ENCODE assay signal across 8 cellular contexts in the genomic region with DNA sequence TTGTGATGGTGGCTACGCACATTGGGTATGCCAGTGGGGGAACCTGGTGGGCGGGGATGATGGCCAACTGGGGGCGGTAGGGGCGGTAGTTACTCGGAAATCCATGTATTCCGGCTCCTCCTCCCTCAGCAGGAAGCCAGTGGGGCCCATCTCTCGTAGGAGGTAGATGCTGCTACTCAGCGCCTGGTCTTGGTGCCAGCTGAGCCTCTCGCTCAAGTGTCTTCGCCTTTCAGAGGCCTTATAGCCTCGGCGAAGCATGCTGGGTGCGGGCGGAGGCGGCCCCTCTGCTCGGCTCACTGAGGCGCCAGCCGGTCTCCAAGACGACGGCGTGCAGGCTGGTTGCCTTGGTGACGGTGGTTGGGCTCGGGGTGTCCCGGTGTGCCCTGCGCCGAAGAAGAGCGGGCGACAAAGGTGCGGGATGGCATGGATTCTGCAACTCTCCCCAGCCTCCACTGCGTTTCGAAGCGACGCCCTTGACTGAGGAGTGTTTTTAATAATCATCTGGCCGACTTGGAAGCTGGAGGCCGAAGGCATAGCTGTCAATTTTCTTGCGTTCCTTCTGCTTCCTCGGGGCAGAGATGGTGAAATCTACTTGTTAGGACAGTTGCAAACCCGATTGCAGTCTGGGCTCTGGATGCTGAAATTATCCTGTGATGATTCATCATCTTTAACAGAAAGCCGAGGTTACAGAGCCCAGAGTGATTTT. TPM values are rescaled to one million over a fixed set of nuclear protein-coding genes. Genes with fewer than 3 reads are reported as not detected.
A peak's percentile ranks its signal among the peaks of the same experiment; 100 is the strongest.
DNase-seq lines count a peak whose midpoint lies in the region; ATAC-seq, FAIRE-seq and TF ChIP-seq lines count a peak whose summit lies in the region.

A gene with protein sequence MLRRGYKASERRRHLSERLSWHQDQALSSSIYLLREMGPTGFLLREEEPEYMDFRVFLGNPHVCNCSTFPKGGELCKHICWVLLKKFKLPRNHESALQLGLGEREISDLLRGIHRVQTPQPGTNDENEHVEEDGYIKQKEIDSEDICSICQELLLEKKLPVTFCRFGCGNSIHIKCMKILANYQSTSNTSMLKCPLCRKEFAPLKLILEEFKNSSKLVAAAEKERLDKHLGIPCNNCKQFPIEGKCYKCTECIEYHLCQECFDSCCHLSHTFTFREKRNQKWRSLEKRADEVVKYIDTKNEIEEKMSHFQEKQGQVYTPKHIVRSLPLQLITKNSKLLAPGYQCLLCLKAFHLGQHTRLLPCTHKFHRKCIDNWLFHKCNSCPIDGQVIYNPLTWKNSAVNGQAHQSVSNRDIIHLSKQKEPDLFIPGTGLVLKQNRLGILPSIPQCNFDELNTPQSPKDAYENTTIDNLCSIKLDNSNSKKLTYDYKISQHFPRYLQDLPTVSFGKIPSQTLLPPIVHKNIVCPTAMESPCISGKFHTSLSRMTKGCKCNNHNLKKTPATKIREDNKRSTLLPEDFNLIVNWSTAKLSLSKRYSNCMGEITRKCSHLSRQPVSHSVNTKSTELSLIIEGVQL (minus strand): TSS at position 298 of the 706 bp plus-strand sequence. CDS start 40 bp downstream, at position 258.

- intact Hi-C loops in activated T-helper 1 cell treated with anti-CD3 and anti-CD28 coated beads, Interleukin-12 subunit alpha, Interleukin-12 subunit beta, Interleukin-2, Interleukin-4 antibody, amounts not matched to agents 30 ng/mL and 10 ng/mL and 1 ng/mL, durations not matched to agents 14 hours and 24 hours and 36 hours (cut with micrococcal nuclease) = no loop called here

- H3K27ac Mint-ChIP-seq in activated T-helper 1 cell treated with anti-CD3 and anti-CD28 coated beads, Interleukin-12 subunit alpha, Interleukin-12 subunit beta, Interleukin-2, Interleukin-4 antibody, amounts not matched to agents 30 ng/mL and 10 ng/mL and 1 ng/mL, durations not matched to agents 14 hours and 24 hours and 36 hours = no peak within 1 kb of the TSS
- H3K27ac Mint-ChIP-seq in naive thymus-derived CD8-positive, alpha-beta T cell = peak within 1 kb of the TSS in 2 of 10 donors; percentile 15 to 69
- H3K27ac Mint-ChIP-seq in type B pancreatic cell = peak within 1 kb of the TSS; percentile 51

- no peak for TF ChIP-seq CTCF in foreskin fibroblast (IDR thresholded peaks at IDR 0.05; ENCODE audit: low read depth, low read length)
- TF ChIP-seq CTCF in type B pancreatic cell (conservative IDR thresholded peaks at IDR 0.05) = no peak

- POLR2A ChIA-PET in naive thymus-derived CD8-positive, alpha-beta T cell (lab: Charles Lee) = no interaction called here

- H3K4me3 ChIP-seq in foreskin fibroblast (ENCODE audit: low read depth in 1 of 2, low read length in 2 of 2) = peak within 1 kb of the TSS; percentile 64

- no peaks in the 10 kb centered on the region for H3K36me3 Mint-ChIP-seq in activated T-helper 1 cell treated with anti-CD3 and anti-CD28 coated beads, Interleukin-12 subunit alpha, Interleukin-12 subunit beta, Interleukin-2, Interleukin-4 antibody, amounts not matched to agents 30 ng/mL and 10 ng/mL and 1 ng/mL, durations not matched to agents 14 hours and 24 hours and 36 hours (ENCODE audit: low read depth)
- H3K36me3 Mint-ChIP-seq in naive thymus-derived CD8-positive, alpha-beta T cell = no peaks in the 10 kb centered on the region
- no peaks in the 10 kb centered on the region for H3K36me3 Mint-ChIP-seq in type B pancreatic cell

- peak within 1 kb of the TSS; percentile 48 for H3K4me3 Mint-ChIP-seq in activated T-helper 1 cell treated with anti-CD3 and anti-CD28 coated beads, Interleukin-12 subunit alpha, Interleukin-12 subunit beta, Interleukin-2, Interleukin-4 antibody, amounts not matched to agents 30 ng/mL and 10 ng/mL and 1 ng/mL, durations not matched to agents 14 hours and 24 hours and 36 hours
- H3K4me3 Mint-ChIP-seq in naive thymus-derived CD8-positive, alpha-beta T cell = peak within 1 kb of the TSS; percentile 41 to 77 (median 62)
- H3K4me3 Mint-ChIP-seq in type B pancreatic cell = peak within 1 kb of the TSS; percentile 88

- H3K9me3 Mint-ChIP-seq in activated T-helper 1 cell treated with anti-CD3 and anti-CD28 coated beads, Interleukin-12 subunit alpha, Interleukin-12 subunit beta, Interleukin-2, Interleukin-4 antibody, amounts not matched to agents 30 ng/mL and 10 ng/mL and 1 ng/mL, durations not matched to agents 14 hours and 24 hours and 36 hours = no peaks in the 10 kb centered on the region
- peaks cover 0 to 24% (median 6%) of the 10 kb centered on the region in 9 donors for H3K9me3 Mint-ChIP-seq in naive thymus-derived CD8-positive, alpha-beta T cell
- no peaks in the 10 kb centered on the region for H3K9me3 Mint-ChIP-seq in type B pancreatic cell

- DNase-seq in GM12892 (ENCODE audit: insufficient read length) (no peak), NCI-H2107 treated with DMSO at 0.1 percent for 48 hours (lab: John Stamatoyannopoulos, UW; ENCODE audit: unreplicated experiment) (peak; percentile 44), foreskin fibroblast (peak; percentile 89 to 94), type B pancreatic cell (ENCODE audit: extremely low spot score, unreplicated experiment) (peak; percentile 77), NCI-H446 (lab: John Stamatoyannopoulos, UW) (no peak)
- no peak for DNase-seq in activated T-helper 1 cell treated with anti-CD3 and anti-CD28 coated beads, Interleukin-12 subunit alpha, Interleukin-12 subunit beta, Interleukin-2, Interleukin-4 antibody, amounts not matched to agents 30 ng/mL and 10 ng/mL and 1 ng/mL, durations not matched to agents 14 hours and 24 hours and 36 hours (ENCODE audit: low spot score)
- peak in 4 of 10 donors; percentile 1 to 16 (median 7) for DNase-seq in naive thymus-derived CD8-positive, alpha-beta T cell

- peaks cover 16% of the 10 kb centered on the region for H3K4me1 Mint-ChIP-seq in activated T-helper 1 cell treated with anti-CD3 and anti-CD28 coated beads, Interleukin-12 subunit alpha, Interleukin-12 subunit beta, Interleukin-2, Interleukin-4 antibody, amounts not matched to agents 30 ng/mL and 10 ng/mL and 1 ng/mL, durations not matched to agents 14 hours and 24 hours and 36 hours (ENCODE audit: low read depth)
- H3K4me1 Mint-ChIP-seq in naive thymus-derived CD8-positive, alpha-beta T cell = peaks cover 0 to 17% (median 12%) of the 10 kb centered on the region in 4 donors
- peaks cover 13% of the 10 kb centered on the region for H3K4me1 Mint-ChIP-seq in type B pancreatic cell (ENCODE audit: unreplicated experiment)

- peak; percentile 82 for ATAC-seq in HG02852 (IDR thresholded peaks at IDR 0.05; ENCODE audit: unreplicated experiment)
- peak; percentile 49 to 58 for ATAC-seq in naive thymus-derived CD8-positive, alpha-beta T cell

- H3K27me3 Mint-ChIP-seq in activated T-helper 1 cell treated with anti-CD3 and anti-CD28 coated beads, Interleukin-12 subunit alpha, Interleukin-12 subunit beta, Interleukin-2, Interleukin-4 antibody, amounts not matched to agents 30 ng/mL and 10 ng/mL and 1 ng/mL, durations not matched to agents 14 hours and 24 hours and 36 hours (ENCODE audit: insufficient read depth) = peaks cover 22% of the 10 kb centered on the region
- peaks cover 10 to 27% (median 17%) of the 10 kb centered on the region in 5 donors for H3K27me3 Mint-ChIP-seq in naive thymus-derived CD8-positive, alpha-beta T cell
- peaks cover 6% of the 10 kb centered on the region for H3K27me3 Mint-ChIP-seq in type B pancreatic cell

- FAIRE-seq in GM12892 (lab: Jason Lieb, UNC) = peak; percentile 60

- TF ChIP-seq POLR2A in GM12892 (IDR thresholded peaks at IDR 0.05; ENCODE audit: low read depth, low read length) = no peak

RNA-seq across cellular contexts. Expression of the gene that starts here (rescaled TPM):
- polyA plus RNA-seq in GM12892 (2012; ENCODE audit: missing spikeins) = not detected
- not detected in 2 replicates for total RNA-seq in activated T-helper 1 cell treated with anti-CD3 and anti-CD28 coated beads, Interleukin-12 subunit alpha, Interleukin-12 subunit beta, Interleukin-2, Interleukin-4 antibody, amounts not matched to agents 30 ng/mL and 10 ng/mL and 1 ng/mL, durations not matched to agents 14 hours and 24 hours and 36 hours
- not detected for total RNA-seq in naive thymus-derived CD8-positive, alpha-beta T cell
- polyA plus RNA-seq in naive thymus-derived CD8-positive, alpha-beta T cell = not detected
- total RNA-seq in type B pancreatic cell (ENCODE audit: low replicate concordance) = not detected in 2 replicates

Comparison
In these comparisons a context has a peak if more than half of its experiments do, and no peak if none do; other contexts are left out.
1. Peak in ATAC-seq in naive thymus-derived CD8-positive, alpha-beta T cell; RNA of the gene not detected or under 1 TPM.
2. Peak in DNase-seq in type B pancreatic cell; RNA of the gene not detected or under 1 TPM.
3. DNase-seq: peak in NCI-H2107 treated with DMSO at 0.1 percent for 48 hours (single experiment) and foreskin fibroblast (2 of 2); none in GM12892 (single experiment), activated T-helper 1 cell treated with anti-CD3 and anti-CD28 coated beads, Interleukin-12 subunit alpha, Interleukin-12 subunit beta, Interleukin-2, Interleukin-4 antibody, amounts not matched to agents 30 ng/mL and 10 ng/mL and 1 ng/mL, durations not matched to agents 14 hours and 24 hours and 36 hours (single experiment) and NCI-H446 (0 of 2).
4. Peak in every context shown above with its lines, with median percentiles within 50 percentile points of each other: H3K4me3 Mint-ChIP-seq.